In the genomic region with DNA sequence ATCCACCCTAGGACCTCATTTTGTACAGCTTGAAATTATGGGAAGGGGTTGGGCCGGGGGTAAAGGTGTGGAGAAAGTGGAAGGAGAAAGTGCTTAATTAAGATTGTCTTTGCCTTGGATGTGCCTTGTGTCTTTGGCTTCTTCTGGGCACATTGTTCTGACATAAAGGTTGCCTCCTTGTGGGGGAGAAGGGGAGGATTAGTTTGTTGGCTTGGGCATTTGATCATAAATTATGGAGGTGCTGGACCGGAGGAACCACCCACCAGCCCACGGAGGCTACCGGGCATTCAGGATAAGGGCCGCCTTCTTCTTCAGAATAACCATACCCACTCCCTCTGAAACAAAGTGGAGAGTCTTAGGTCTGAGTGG, we compare ENCODE assay signal across 8 cellular contexts. TPM values are rescaled to one million over a fixed set of nuclear protein-coding genes. Genes with fewer than 3 reads are reported as not detected.
DNase-seq lines count a peak whose midpoint lies in the region; ATAC-seq and TF ChIP-seq lines count a peak whose summit lies in the region.

No MANE protein-coding gene starts in this region.

- peaks cover 2% of the 10 kb centered on the region for H3K36me3 Mint-ChIP-seq in activated naive CD4-positive, alpha-beta T cell treated with anti-CD3 and anti-CD28 coated beads, Interleukin-2, amount 50 U/mL, for 24 hours

- H3K4me1 ChIP-seq in NT2/D1 (ENCODE audit: insufficient read depth, insufficient read length) (peaks cover 2% of the 10 kb centered on the region), lower lobe of right lung (peaks cover 50% of the 10 kb centered on the region), transverse colon (peaks cover 21 to 59% (median 31%) of the 10 kb centered on the region in 4 donors)

- H3K9ac ChIP-seq in NT2/D1 (ENCODE audit: insufficient read length, low read depth), result peak overlapping the region; percentile 98

- H3K4me3 Mint-ChIP-seq in activated naive CD4-positive, alpha-beta T cell treated with anti-CD3 and anti-CD28 coated beads, Interleukin-2, amount 50 U/mL, for 24 hours, result peak overlapping the region; percentile 100

- no peaks in the 10 kb centered on the region for H3K9me3 ChIP-seq in NT2/D1 (ENCODE audit: insufficient read depth, low read length)
- no peaks in the 10 kb centered on the region for H3K9me3 ChIP-seq in lower lobe of right lung
- H3K9me3 ChIP-seq in transverse colon, result no peaks in the 10 kb centered on the region

- intact Hi-C loops in lower lobe of right lung (cut with DNase I) (no loop called here), transverse colon (cut with DNase I; ENCODE audit: low total_unique reads) (no loop called here)

- TF ChIP-seq EP300 in transverse colon (IDR thresholded peaks at IDR 0.05; ENCODE audit: low read depth), result no peak

- in situ Hi-C loops in transverse colon (cut with MboI; ENCODE audit: low pct_ligation_motif_present in 1 of 4, low pct_unique_long_range_greater_than_20kb in 1 of 4, low sequenced_read_pairs in 3 of 4), result no loop called here

- peaks cover 47% of the 10 kb centered on the region for H3K4me1 Mint-ChIP-seq in activated naive CD4-positive, alpha-beta T cell treated with anti-CD3 and anti-CD28 coated beads, Interleukin-2, amount 50 U/mL, for 24 hours

- peak overlapping the region; percentile 94 for H3K27ac Mint-ChIP-seq in activated naive CD4-positive, alpha-beta T cell treated with anti-CD3 and anti-CD28 coated beads, Interleukin-2, amount 50 U/mL, for 24 hours

- H3K9me3 Mint-ChIP-seq in activated naive CD4-positive, alpha-beta T cell treated with anti-CD3 and anti-CD28 coated beads, Interleukin-2, amount 50 U/mL, for 24 hours, result no peaks in the 10 kb centered on the region

- peaks cover 19% of the 10 kb centered on the region for H3K36me3 ChIP-seq in NT2/D1 (ENCODE audit: insufficient read depth, insufficient read length, low read length)
- H3K36me3 ChIP-seq in lower lobe of right lung, result peaks cover 24% of the 10 kb centered on the region
- H3K36me3 ChIP-seq in transverse colon, result peaks cover 0 to 11% (median 0%) of the 10 kb centered on the region in 4 donors

- 3 to 17% methylated on average over 2 to 5 of the region's 5 CpGs for WGBS in transverse colon (ENCODE audit: low coverage in 1 of 2), 2 donors

- H3K4me3 ChIP-seq in NT2/D1 (ENCODE audit: insufficient read length, low read depth) (peak overlapping the region; percentile 66), lower lobe of right lung (peak overlapping the region; percentile 91), transverse colon (peak overlapping the region; percentile 66 to 96 (median 74))

- H3K27ac ChIP-seq in lower lobe of right lung (peak overlapping the region; percentile 88), transverse colon (peak overlapping the region; percentile 93 to 98 (median 96))

- H3K27me3 Mint-ChIP-seq in activated naive CD4-positive, alpha-beta T cell treated with anti-CD3 and anti-CD28 coated beads, Interleukin-2, amount 50 U/mL, for 24 hours, result no peaks in the 10 kb centered on the region

- DNase-seq in activated naive CD4-positive, alpha-beta T cell (lab: John Stamatoyannopoulos, UW), result no peak
- DNase-seq in NT2/D1 (ENCODE audit: low read depth, low spot score) (no peak), lower lobe of right lung (no peak), transverse colon (peak; percentile 18), NCI-H345 (lab: John Stamatoyannopoulos, UW) (no peak)
- DNase-seq in central memory CD4-positive, alpha-beta T cell, result peak; percentile 14

- TF ChIP-seq CTCF in lower lobe of right lung (IDR thresholded peaks at IDR 0.05) (no peak), transverse colon (IDR thresholded peaks at IDR 0.05) (peak in 1 of 5 experiments; percentile 31)

- TF ChIP-seq POLR2A in transverse colon (IDR thresholded peaks at IDR 0.05), result no peak

- ATAC-seq in lower lobe of right lung (no peak), HG03469 (IDR thresholded peaks at IDR 0.05; ENCODE audit: unreplicated experiment) (no peak)

- no peaks in the 10 kb centered on the region for H3K27me3 ChIP-seq in NT2/D1 (ENCODE audit: insufficient read depth, insufficient read length)
- no peaks in the 10 kb centered on the region for H3K27me3 ChIP-seq in lower lobe of right lung (ENCODE audit: low read depth)
- no peaks in the 10 kb centered on the region for H3K27me3 ChIP-seq in transverse colon

RNA-seq across cellular contexts. Expression of gene PAFAH1B2, which starts 1.3 kb away (rescaled TPM):
- 78.2 TPM for total RNA-seq in lower lobe of right lung
- 10 to 100 TPM; 18.1 to 90.8 (median 78.3) TPM for total RNA-seq in transverse colon

RNA-seq across cellular contexts. Expression of gene SIDT2, which starts 33.2 kb away (rescaled TPM):
- 190 TPM for total RNA-seq in lower lobe of right lung
- total RNA-seq in transverse colon, result 10 to 100 TPM; 68.1 to 95.0 (median 78.2) TPM

RNA-seq across cellular contexts. Expression of gene SIK3, which starts 47.1 kb away (rescaled TPM):
- total RNA-seq in lower lobe of right lung (32.9 TPM), transverse colon (10 to 100 TPM; 35.6 to 68.6 (median 38.9) TPM)

RNA-seq across cellular contexts. Expression of gene TAGLN, which starts 53.8 kb away (rescaled TPM):
- total RNA-seq in lower lobe of right lung (297 TPM), transverse colon (1,000 to 10,000 TPM in 3 of 4 donors, 100 to 1,000 TPM in 1; 899 to 4,235 (median 1,393) TPM)

Comparison
In these comparisons a context has a peak if more than half of its experiments do, and no peak if none do; other contexts are left out.
1. DNase-seq: peak in central memory CD4-positive, alpha-beta T cell (single experiment) and transverse colon (single experiment); none in activated naive CD4-positive, alpha-beta T cell (0 of 4), NT2/D1 (single experiment), lower lobe of right lung (single experiment) and NCI-H345 (single experiment).
2. Peak in every context shown above with its lines, with median percentiles within 50 percentile points of each other: H3K4me3 ChIP-seq.